In genomic region chr14:42508209-42508946, GRCh38 we compare ENCODE assay signal across 15 cellular contexts.
DNase-seq lines count a peak whose midpoint lies in the region; ATAC-seq and TF ChIP-seq lines count a peak whose summit lies in the region.
"Had no signal": no experiment of that assay in that cellular context is flagged by ENCODE, and none has a peak within 500 bp of the region (broad histone marks: within the 10 kb centered on the region; RNA-seq: fewer than 3 reads in every experiment).

No MANE protein-coding gene starts in this region.

- H3K4me1 Mint-ChIP-seq in H9, result peaks cover 22 to 25% of the 10 kb centered on the region in 2 experiments
- H3K4me1 Mint-ChIP-seq in WTC11, result peaks cover 72% of the 10 kb centered on the region

- TF ChIP-seq CTCF in H9 (conservative IDR thresholded peaks at IDR 0.05), result no peak
- no peak for TF ChIP-seq CTCF in WTC11 (IDR thresholded peaks at IDR 0.05)
- TF ChIP-seq CTCF in mucosa of descending colon (IDR thresholded peaks at IDR 0.05), result no peak

- ATAC-seq in WTC11, result peak; percentile 71
- ATAC-seq in mucosa of descending colon, result no peak
- no peak for ATAC-seq in HG02870 (IDR thresholded peaks at IDR 0.05; ENCODE audit: unreplicated experiment)
- ATAC-seq: CD8-positive, alpha-beta T cell; HCT116; K562 had no signal

- H2BK15ac ChIP-seq in H9 (ENCODE audit: low read depth, low read length), result no peak overlapping the region

- H2BK12ac ChIP-seq in H9 (ENCODE audit: insufficient read length, low read depth, low read length), result no peak overlapping the region

- POLR2A ChIA-PET in WTC11 (lab: Charles Lee) (no interaction called here), HEK293T (lab: Yijun Ruan, JAX) (no interaction called here)

- H4K8ac ChIP-seq in H9 (replicated peaks; ENCODE audit: insufficient read length, low read depth, low read length), result no peak overlapping the region

- H3K79me2 ChIP-seq in H9 (ENCODE audit: insufficient read depth, low read length), result no peaks in the 10 kb centered on the region

- no peak overlapping the region for H3K4me3 ChIP-seq in mucosa of descending colon
- H3K4me3 ChIP-seq: BLaER1 treated with 17β-estradiol and CSF1 and Interleukin-3, amounts not matched to agents 10 nM and 100 nM; K562 had no signal

- peaks cover 3 to 40% (median 11%) of the 10 kb centered on the region in 3 experiments; a peak in 6 of 7 replicates for H3K36me3 Mint-ChIP-seq in H9 (ENCODE audit: insufficient read depth in 1 of 3, low read depth in 3 of 3)
- peaks cover 21% of the 10 kb centered on the region for H3K36me3 Mint-ChIP-seq in WTC11
- H3K36me3 Mint-ChIP-seq: CD8-positive, alpha-beta T cell had no signal

- H3K36me3 ChIP-seq in mucosa of descending colon (ENCODE audit: low read depth), result no peaks in the 10 kb centered on the region
- H3K36me3 ChIP-seq: BLaER1 treated with 17β-estradiol and CSF1 and Interleukin-3, amounts not matched to agents 10 nM and 100 nM had no signal

- no peak overlapping the region for H2BK5ac ChIP-seq in H9 (ENCODE audit: insufficient read length, low read length)

- H3K4me3 Mint-ChIP-seq in H9, result no peak overlapping the region
- no peak overlapping the region for H3K4me3 Mint-ChIP-seq in WTC11
- H3K4me3 Mint-ChIP-seq: B cell; CD8-positive, alpha-beta T cell had no signal

- no peaks in the 10 kb centered on the region for H3K23me2 ChIP-seq in H9 (ENCODE audit: insufficient read length, low read depth, low read length, poor library complexity, severe bottlenecking)

- no peaks in the 10 kb centered on the region for H4K20me1 ChIP-seq in H9 (ENCODE audit: control insufficient read depth, insufficient read depth, insufficient read length)
- H4K20me1 ChIP-seq: BLaER1 treated with 17β-estradiol and CSF1 and Interleukin-3, amounts not matched to agents 10 nM and 100 nM had no signal

- H3K4me2 ChIP-seq in H9 (ENCODE audit: insufficient read depth, insufficient read length, low read length), result no peak overlapping the region

- DNase-seq in H9 (no peak), OCI-M2 (lab: John Stamatoyannopoulos, UW; ENCODE audit: unreplicated experiment) (peak; percentile 15), WTC11 (ENCODE audit: low spot score) (no peak), mucosa of descending colon (no peak), HEK293T (ENCODE audit: extremely low spot score) (no peak)
- DNase-seq: Calu3; CD8-positive, alpha-beta T cell; DMS79 treated with DMSO at 0.1 percent for 48 hours; GF-D8; IMR-90 had no signal

- H2AK5ac ChIP-seq in H9 (ENCODE audit: insufficient read length, low read length), result no peak overlapping the region

- peak overlapping the region; percentile 32 for H2AFZ ChIP-seq in H9 (ENCODE audit: low read length)

- no peak overlapping the region for H3K9ac ChIP-seq in H9 (ENCODE audit: extremely low read depth, insufficient read length, low read length)
- H3K9ac ChIP-seq: BLaER1 treated with 17β-estradiol and CSF1 and Interleukin-3, amounts not matched to agents 10 nM and 100 nM had no signal

- H3K9me3 Mint-ChIP-seq in H9 (peaks cover 15 to 17% of the 10 kb centered on the region in 2 experiments; a peak in 4 of 5 replicates), WTC11 (peaks cover 23% of the 10 kb centered on the region)

- no CpG with 5 or more reads among the region's 3 CpGs for WGBS in H9 (ENCODE audit: extremely low coverage, insufficient read length, low lambda C conversion rate)

- no peak overlapping the region for H3K56ac ChIP-seq in H9 (ENCODE audit: insufficient read length, low read depth, low read length)

- no peaks in the 10 kb centered on the region for H3K79me1 ChIP-seq in H9 (ENCODE audit: insufficient read depth, low read depth, low read length, poor library complexity, severe bottlenecking)

- H3K27ac Mint-ChIP-seq in H9 (peak overlapping the region; percentile 90 to 99 (median 97)), WTC11 (peak overlapping the region; percentile 98)
- H3K27ac Mint-ChIP-seq: B cell; CD8-positive, alpha-beta T cell had no signal

- no peak overlapping the region for H3K18ac ChIP-seq in H9 (ENCODE audit: insufficient read length, low read depth, low read length)

- H3K23ac ChIP-seq in H9 (ENCODE audit: insufficient read length, low read depth, low read length), result no peak overlapping the region

- intact Hi-C loops in mucosa of descending colon (cut with DNase I, micrococcal nuclease), result no loop called here

- no peak overlapping the region for H2BK120ac ChIP-seq in H9 (ENCODE audit: low read depth, low read length, poor library complexity, severe bottlenecking)

- no peaks in the 10 kb centered on the region for H3K27me3 ChIP-seq in H9 (ENCODE audit: insufficient read depth, low read length)
- H3K27me3 ChIP-seq: BLaER1 treated with 17β-estradiol and CSF1 and Interleukin-3, amounts not matched to agents 10 nM and 100 nM had no signal

- peaks cover 3% of the 10 kb centered on the region; the same call in 1 of the 2 replicates for H3K4me1 ChIP-seq in H9 (ENCODE audit: insufficient read depth, low read length)
- no peaks in the 10 kb centered on the region for H3K4me1 ChIP-seq in mucosa of descending colon (ENCODE audit: low read depth)

- CTCF ChIA-PET in WTC11 (lab: Charles Lee) (no interaction called here), HEK293T (lab: Yijun Ruan, JAX) (no interaction called here)

- no peak overlapping the region for H3K14ac ChIP-seq in H9 (ENCODE audit: insufficient read depth, low read length)

- no peak overlapping the region for H3T11ph ChIP-seq in H9 (ENCODE audit: low read length)

- H3K4ac ChIP-seq in H9 (ENCODE audit: low read depth, low read length), result no peak overlapping the region

- no peak overlapping the region for H2BK20ac ChIP-seq in H9 (ENCODE audit: low read depth, low read length, poor library complexity, severe bottlenecking)

- peak overlapping the region; percentile 84 for H3K27ac ChIP-seq in H9 (ENCODE audit: insufficient read length, low read depth, low read length)
- H3K27ac ChIP-seq: BLaER1 treated with 17β-estradiol and CSF1 and Interleukin-3, amounts not matched to agents 10 nM and 100 nM had no signal

- no peaks in the 10 kb centered on the region for H3K9me3 ChIP-seq in H9 (ENCODE audit: control insufficient read depth, low read depth, low read length)
- peaks cover 32% of the 10 kb centered on the region for H3K9me3 ChIP-seq in mucosa of descending colon
- H3K9me3 ChIP-seq: BLaER1 treated with 17β-estradiol and CSF1 and Interleukin-3, amounts not matched to agents 10 nM and 100 nM had no signal

- H4K5ac ChIP-seq in H9 (ENCODE audit: insufficient read length, low read depth, low read length), result no peak overlapping the region

- H3K27me3 Mint-ChIP-seq in H9 (ENCODE audit: low read depth), result no peaks in the 10 kb centered on the region
- no peaks in the 10 kb centered on the region for H3K27me3 Mint-ChIP-seq in WTC11 (ENCODE audit: low read depth)
- H3K27me3 Mint-ChIP-seq: B cell had no signal

- H4K91ac ChIP-seq in H9 (ENCODE audit: insufficient read length, low read depth, low read length), result no peak overlapping the region

TF ChIP-seq in WTC11, 78 proteins besides CTCF, POLR2A, EP300 and RAD21 (continues in another document):
- no peak for TF ChIP-seq GTF2I (CRISPR knock-in tag; conservative IDR thresholded peaks at IDR 0.05)
- TF ChIP-seq MLX (CRISPR knock-in tag; IDR thresholded peaks at IDR 0.05), result no peak
- TF ChIP-seq ZNF219 (CRISPR knock-in tag; IDR thresholded peaks at IDR 0.05; ENCODE audit: borderline replicate concordance), result no peak
- TF ChIP-seq ZNF263 (CRISPR knock-in tag; IDR thresholded peaks at IDR 0.05; ENCODE audit: low read depth), result no peak
- TF ChIP-seq ZNF671 (CRISPR knock-in tag; IDR thresholded peaks at IDR 0.05), result no peak
- TF ChIP-seq CDX4 (CRISPR knock-in tag; IDR thresholded peaks at IDR 0.05; ENCODE audit: borderline replicate concordance), result no peak

TF ChIP-seq in HEK293T, 16 proteins besides CTCF, POLR2A, EP300 and RAD21:
- TF ChIP-seq SP1 (IDR thresholded peaks at IDR 0.05) (no peak), NFRKB (IDR thresholded peaks at IDR 0.05) (no peak), FOXM1 (IDR thresholded peaks at IDR 0.05; ENCODE audit: borderline replicate concordance) (no peak), ARNT (IDR thresholded peaks at IDR 0.05) (no peak)
